33 cellular contexts compared by ENCODE assay signal in genomic region chr1:227260433-227260832, GRCh38.
"Had no signal": no experiment of that assay in that cellular context is flagged by ENCODE, and none has a peak within 500 bp of the region (broad histone marks: within the 10 kb centered on the region; RNA-seq: fewer than 3 reads in every experiment).

No MANE protein-coding gene starts in this region.

- ATAC-seq: activated CD4-positive, alpha-beta T cell treated with anti-CD3 and anti-CD28 coated beads for 36 hours; activated CD4-positive, CD25-positive, alpha-beta regulatory T cell treated with anti-CD3 and anti-CD28 coated beads, Interleukin-2, amount 50 U/mL, for 24 hours; activated CD8-positive, alpha-beta memory T cell treated with anti-CD3 and anti-CD28 coated beads, Interleukin-2, amount 10 ng/mL, durations not matched to agents 7 days and 5 days; activated CD8-positive, alpha-beta T cell treated with anti-CD3 and anti-CD28 coated beads, Interleukin-2, amount 10 ng/mL, durations not matched to agents 7 days and 5 days; activated naive CD4-positive, alpha-beta T cell treated with anti-CD3 and anti-CD28 coated beads, Interleukin-2, amount 50 U/mL, for 72 hours; activated T-cell treated with anti-CD3 and anti-CD28 coated beads, Interleukin-2, amount 50 U/mL, for 72 hours; esophagus mucosa; T-helper 17 cell had no signal

- H3K27ac ChIP-seq: ascending aorta, breast epithelium, cardiac muscle cell, colonic mucosa, epithelial cell of prostate, WERI-Rb-1 had no signal

- H3K4me1 ChIP-seq: ascending aorta, breast epithelium, colonic mucosa had no signal

- H3K9me3 ChIP-seq: ascending aorta, breast epithelium, colonic mucosa had no signal

- H3K4me3 ChIP-seq: ascending aorta, breast epithelium, cardiac muscle cell, colonic mucosa had no signal

- DNase-seq: activated B cell treated with CpG ODN at 0.5 μM for 24 hours; activated CD4-positive, alpha-beta memory T cell treated with anti-CD3 and anti-CD28 coated beads for 36 hours; activated CD4-positive, alpha-beta T cell treated with anti-CD3 and anti-CD28 coated beads for 36 hours; activated CD4-positive, alpha-beta T cell treated with anti-CD3 and anti-CD28 coated beads, Interleukin-2, amount 10 ng/mL, durations not matched to agents 24 days and 14 days; activated CD8-positive, alpha-beta memory T cell treated with anti-CD3 and anti-CD28 coated beads, Interleukin-2, amount 10 ng/mL, durations not matched to agents 7 days and 5 days; activated CD8-positive, alpha-beta memory T cell treated with anti-CD3 and anti-CD28 coated beads, Interleukin-2, amount 50 U/mL, for 4 hours; activated CD8-positive, alpha-beta T cell treated with anti-CD3 and anti-CD28 coated beads, Interleukin-2, amount 10 ng/mL, durations not matched to agents 7 days and 5 days; activated gamma-delta T cell; activated naive CD4-positive, alpha-beta T cell; activated naive CD4-positive, alpha-beta T cell treated with anti-CD3 and anti-CD28 coated beads, Interleukin-2, amount 10 ng/mL, durations not matched to agents 7 days and 5 days; activated naive CD8-positive, alpha-beta T cell treated with anti-CD3 and anti-CD28 coated beads, Interleukin-2, amount 10 ng/mL, durations not matched to agents 7 days and 5 days; activated T-cell treated with anti-CD3 and anti-CD28 coated beads for 4 hours; activated T-cell treated with anti-CD3 and anti-CD28 coated beads, Interleukin-2, amount 50 U/mL, for 24 hours; activated T-cell treated with anti-CD3 and anti-CD28 coated beads, Interleukin-2, amount 50 U/mL, for 72 hours; central memory CD4-positive, alpha-beta T cell; cerebellar nuclear complex; colonic mucosa; effector CD8-positive, alpha-beta T cell; foreskin fibroblast; head of caudate nucleus; T-helper 1 cell; T-helper 17 cell; T1000; WERI-Rb-1 had no signal

- H3K27me3 ChIP-seq: ascending aorta, breast epithelium, cardiac muscle cell, colonic mucosa had no signal

- H3K36me3 ChIP-seq: ascending aorta, breast epithelium, cardiac muscle cell, colonic mucosa, WERI-Rb-1 had no signal

- FAIRE-seq: endometrium, endothelial cell of umbilical vein had no signal
